Comparison of ENCODE assay signal across 21 cellular contexts in the genomic region with DNA sequence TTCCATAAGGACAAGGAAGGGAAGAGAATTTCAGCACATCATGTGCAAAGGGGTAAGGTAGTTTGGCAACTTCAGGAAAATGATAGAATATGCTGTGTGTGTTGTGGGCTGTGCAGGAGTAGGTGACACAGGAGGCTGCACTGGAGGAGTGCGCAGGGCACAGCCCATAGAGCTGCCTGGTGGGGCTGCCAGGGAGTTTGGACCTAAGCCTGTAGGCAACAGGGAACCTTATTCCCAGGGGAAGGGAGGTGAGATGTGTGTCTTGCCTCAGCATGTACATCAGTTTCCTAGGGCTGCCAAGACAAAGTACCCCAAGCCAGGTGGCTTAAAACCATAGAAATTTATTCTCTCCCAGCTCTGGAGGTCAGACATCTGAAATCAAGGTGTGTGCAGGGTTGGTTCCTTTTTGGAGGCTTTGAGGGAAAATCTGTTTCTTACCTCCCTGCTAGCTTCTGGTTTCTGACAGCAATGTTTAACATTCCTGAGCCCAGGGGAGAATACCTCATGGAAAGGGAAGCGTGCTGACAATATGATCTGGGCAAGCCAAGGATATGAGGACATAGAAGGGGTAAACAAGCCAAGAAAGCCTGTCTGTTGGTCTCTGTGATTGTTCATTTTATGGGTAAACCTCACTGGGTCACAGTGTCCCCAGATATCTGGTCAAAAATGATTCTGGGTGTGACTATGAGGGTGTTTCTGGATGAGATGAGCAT.
"Had no signal": no experiment of that assay in that cellular context is flagged by ENCODE, and none has a peak within 500 bp of the region (broad histone marks: within the 10 kb centered on the region; RNA-seq: fewer than 3 reads in every experiment).

No MANE protein-coding gene starts in this region.

- H3K36me3 ChIP-seq: left lung, right atrium auricular region, transverse colon had no signal

- H3K9me3 Mint-ChIP-seq: activated CD4-positive, alpha-beta T cell treated with anti-CD3 and anti-CD28 coated beads, Interleukin-2, amount 10 ng/mL, durations not matched to agents 24 days and 14 days; activated CD8-positive, alpha-beta T cell treated with anti-CD3 and anti-CD28 coated beads for 36 hours; activated naive CD8-positive, alpha-beta T cell treated with anti-CD3 and anti-CD28 coated beads, Interleukin-2, amount 10 ng/mL, durations not matched to agents 7 days and 5 days; activated T-helper 2 cell treated with anti-CD3 and anti-CD28 coated beads, Interferon-gamma antibody, Interleukin-2, Interleukin-4, amounts not matched to agents 10 μg/mL and 5 μg/mL and 100 μg/mL, durations not matched to agents 14 hours and 24 hours and 36 hours; central memory CD8-positive, alpha-beta T cell had no signal

- ATAC-seq: activated CD8-positive, alpha-beta T cell treated with anti-CD3 and anti-CD28 coated beads for 36 hours had no signal

- H3K27me3 ChIP-seq: left lung, right atrium auricular region, transverse colon had no signal

- H3K4me3 Mint-ChIP-seq: activated CD4-positive, alpha-beta T cell treated with anti-CD3 and anti-CD28 coated beads, Interleukin-2, amount 10 ng/mL, durations not matched to agents 24 days and 14 days; activated CD8-positive, alpha-beta T cell treated with anti-CD3 and anti-CD28 coated beads for 36 hours; activated naive CD8-positive, alpha-beta T cell treated with anti-CD3 and anti-CD28 coated beads, Interleukin-2, amount 10 ng/mL, durations not matched to agents 7 days and 5 days; central memory CD8-positive, alpha-beta T cell had no signal

- H3K27ac Mint-ChIP-seq: activated CD4-positive, alpha-beta T cell treated with anti-CD3 and anti-CD28 coated beads, Interleukin-2, amount 10 ng/mL, durations not matched to agents 24 days and 14 days; activated CD8-positive, alpha-beta T cell treated with anti-CD3 and anti-CD28 coated beads for 36 hours; activated naive CD8-positive, alpha-beta T cell treated with anti-CD3 and anti-CD28 coated beads, Interleukin-2, amount 10 ng/mL, durations not matched to agents 7 days and 5 days; activated T-helper 2 cell treated with anti-CD3 and anti-CD28 coated beads, Interferon-gamma antibody, Interleukin-2, Interleukin-4, amounts not matched to agents 10 μg/mL and 5 μg/mL and 100 μg/mL, durations not matched to agents 14 hours and 24 hours and 36 hours; progenitor cell of endocrine pancreas had no signal

- H3K4me1 ChIP-seq: right atrium auricular region had no signal

- H3K4me1 Mint-ChIP-seq: activated CD4-positive, alpha-beta T cell treated with anti-CD3 and anti-CD28 coated beads, Interleukin-2, amount 10 ng/mL, durations not matched to agents 24 days and 14 days; activated naive CD8-positive, alpha-beta T cell treated with anti-CD3 and anti-CD28 coated beads, Interleukin-2, amount 10 ng/mL, durations not matched to agents 7 days and 5 days; central memory CD8-positive, alpha-beta T cell had no signal

- H3K36me3 Mint-ChIP-seq: activated naive CD8-positive, alpha-beta T cell treated with anti-CD3 and anti-CD28 coated beads, Interleukin-2, amount 10 ng/mL, durations not matched to agents 7 days and 5 days had no signal

- H3K27me3 Mint-ChIP-seq: activated CD4-positive, alpha-beta T cell treated with anti-CD3 and anti-CD28 coated beads, Interleukin-2, amount 10 ng/mL, durations not matched to agents 24 days and 14 days; activated naive CD8-positive, alpha-beta T cell treated with anti-CD3 and anti-CD28 coated beads, Interleukin-2, amount 10 ng/mL, durations not matched to agents 7 days and 5 days had no signal

- H3K27ac ChIP-seq: left lung, right atrium auricular region, transverse colon had no signal

- DNase-seq: activated CD4-positive, alpha-beta T cell treated with anti-CD3 and anti-CD28 coated beads, Interleukin-2, amount 10 ng/mL, durations not matched to agents 24 days and 14 days; activated CD4-positive, CD25-positive, alpha-beta regulatory T cell; activated CD8-positive, alpha-beta T cell treated with anti-CD3 and anti-CD28 coated beads for 36 hours; activated naive CD4-positive, alpha-beta T cell treated with Interleukin-2 at 50 U/mL for 16 hours; activated naive CD8-positive, alpha-beta T cell treated with anti-CD3 and anti-CD28 coated beads, Interleukin-2, amount 10 ng/mL, durations not matched to agents 7 days and 5 days; activated T-cell treated with anti-CD3 and anti-CD28 coated beads, Interleukin-2, amount 50 U/mL, for 1 hour; anterior cingulate cortex; kidney; left lung; midbrain; stimulated activated CD4-positive, alpha-beta T cell treated with anti-CD3 and anti-CD28 coated beads, Interleukin-12 subunit alpha, Interleukin-12 subunit beta, amount 100 ng/mL, for 4 hours; stimulated activated CD4-positive, alpha-beta T cell treated with anti-CD3 and anti-CD28 coated beads, Interleukin-1b, Interleukin-23, amount 100 ng/mL, for 48 hours; stimulated activated CD8-positive, alpha-beta memory T cell treated with anti-CD3 and anti-CD28 coated beads, Interleukin-4, amount 100 ng/mL, for 48 hours; stimulated activated naive CD4-positive, alpha-beta T cell treated with Interleukin-2 at 50 U/mL for 16 hours; T1000; transverse colon had no signal

- H3K9me3 ChIP-seq: left lung, right atrium auricular region, transverse colon had no signal

- H3K4me3 ChIP-seq: coronary artery, left lung, right atrium auricular region, transverse colon had no signal
